ENCODE assay signal across 8 cellular contexts in the genomic region with DNA sequence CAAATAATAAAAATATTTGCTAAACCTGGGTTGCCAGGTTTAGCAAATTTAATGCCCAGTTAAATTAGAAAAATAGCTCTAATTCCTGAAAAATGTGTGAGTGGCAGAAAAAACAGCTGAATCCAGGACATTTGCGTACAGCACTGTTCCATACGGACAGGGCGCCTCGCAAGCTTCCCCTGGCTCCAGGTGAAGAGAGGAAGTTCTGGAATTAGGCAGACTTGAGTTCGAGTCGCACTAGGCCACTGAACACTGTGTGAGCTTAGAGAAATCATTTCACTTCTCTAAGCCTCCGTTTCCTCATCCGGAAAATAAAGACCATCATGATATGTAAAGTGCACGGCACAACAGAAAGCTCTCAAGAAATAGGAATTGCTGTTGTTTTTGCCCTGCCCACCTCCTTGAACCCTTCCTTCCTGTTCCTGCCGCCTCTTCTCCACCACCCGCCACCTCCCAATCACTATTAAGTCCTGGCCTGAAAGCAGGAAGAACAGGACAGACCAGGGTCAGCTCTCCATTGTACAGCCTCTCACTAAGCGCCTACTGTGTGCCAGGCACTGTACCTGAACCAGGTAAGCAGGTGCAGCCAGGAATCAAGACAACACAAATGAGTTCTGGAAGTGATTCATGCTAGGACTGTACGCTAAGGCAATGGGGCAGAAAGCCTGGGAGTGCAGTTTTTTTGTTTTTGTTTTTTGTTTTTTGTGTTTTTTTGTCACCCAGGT. TPM values are rescaled to one million over a fixed set of nuclear protein-coding genes. Genes with fewer than 3 reads are reported as not detected.
A peak's percentile ranks its signal among the peaks of the same experiment; 100 is the strongest.
DNase-seq lines count a peak whose midpoint lies in the region; ATAC-seq, FAIRE-seq and TF ChIP-seq lines count a peak whose summit lies in the region.

No MANE protein-coding gene starts in this region.

- H3K18ac ChIP-seq in trophoblast cell (ENCODE audit: low read length) = no peak overlapping the region

- H3K9me3 ChIP-seq in DND-41 (ENCODE audit: insufficient read depth, low read length, severe bottlenecking) (no peaks in the 10 kb centered on the region), trophoblast cell (ENCODE audit: insufficient read depth, low read depth, low read length) (peaks cover 1% of the 10 kb centered on the region)

- no peaks in the 10 kb centered on the region for H4K20me1 ChIP-seq in DND-41 (ENCODE audit: insufficient read depth, low read length)

- H3K27ac ChIP-seq in DND-41 (ENCODE audit: low read length) (peak overlapping the region; percentile 28; the same call in 1 of the 2 replicates), trophoblast cell (ENCODE audit: low read depth, low read length) (no peak overlapping the region)

- no peaks in the 10 kb centered on the region for H3K36me3 ChIP-seq in DND-41 (ENCODE audit: insufficient read depth, low read length)
- H3K36me3 ChIP-seq in trophoblast cell (ENCODE audit: control insufficient read depth in 1 of 2, insufficient read depth in 2 of 2, low read length in 2 of 2) = peaks cover 5 to 13% of the 10 kb centered on the region in 2 experiments

- H2BK120ac ChIP-seq in trophoblast cell (ENCODE audit: insufficient read depth, low read length, poor library complexity) = no peak overlapping the region

- no peak for FAIRE-seq in D721Med (lab: Jason Lieb, UNC)

- peak overlapping the region; percentile 66 to 92 for H3K4me3 ChIP-seq in DND-41 (ENCODE audit: low read depth in 1 of 2, low read length in 2 of 2)
- H3K4me3 ChIP-seq in epithelial cell of proximal tubule (ENCODE audit: low read depth, low read length) = peak overlapping the region; percentile 92
- H3K4me3 ChIP-seq in trophoblast cell (ENCODE audit: low read depth, low read length) = no peak overlapping the region

- H3K4ac ChIP-seq in trophoblast cell (ENCODE audit: low read depth, low read length) = no peak overlapping the region

- no peak overlapping the region for H3K14ac ChIP-seq in trophoblast cell (ENCODE audit: low read length)

- no peak overlapping the region for H4K12ac ChIP-seq in trophoblast cell (ENCODE audit: low read depth, low read length)

- no peak overlapping the region for H2AK5ac ChIP-seq in trophoblast cell (ENCODE audit: low read length)

- no peak overlapping the region for H3K23ac ChIP-seq in trophoblast cell (ENCODE audit: low read length)

- H3K9ac ChIP-seq in DND-41 (ENCODE audit: low read depth, low read length) = peak overlapping the region; percentile 68
- no peak overlapping the region for H3K9ac ChIP-seq in trophoblast cell (ENCODE audit: low read length)

- H2BK5ac ChIP-seq in trophoblast cell (ENCODE audit: low read depth, low read length, poor library complexity) = no peak overlapping the region

- TF ChIP-seq CTCF in DND-41 (IDR thresholded peaks at IDR 0.05; ENCODE audit: borderline replicate concordance, extremely low read depth, low read length, poor library complexity, severe bottlenecking) = no peak
- TF ChIP-seq CTCF in epithelial cell of proximal tubule (conservative IDR thresholded peaks at IDR 0.05; ENCODE audit: low read depth, low read length) = no peak
- no peak for TF ChIP-seq CTCF in D721Med (IDR thresholded peaks at IDR 0.05; ENCODE audit: insufficient read depth, missing control alignments)

- H3K79me2 ChIP-seq in DND-41 (ENCODE audit: insufficient read depth, low read length) = no peaks in the 10 kb centered on the region; the same call in 1 of the 2 replicates
- H3K79me2 ChIP-seq in trophoblast cell (ENCODE audit: control insufficient read depth, insufficient read depth, low read length, poor library complexity) = peaks cover 7% of the 10 kb centered on the region

- ATAC-seq in DND-41 (ENCODE audit: insufficient read depth, low read depth) = no peak
- ATAC-seq in GM21447 (IDR thresholded peaks at IDR 0.05; ENCODE audit: unreplicated experiment) = no peak

- H3K4me2 ChIP-seq in DND-41 (ENCODE audit: insufficient read depth, low read length) = peak overlapping the region; percentile 100
- peak overlapping the region; percentile 54 for H3K4me2 ChIP-seq in trophoblast cell (ENCODE audit: low read length)

- H2AFZ ChIP-seq in DND-41 (ENCODE audit: low read depth, low read length) = peak overlapping the region; percentile 99
- no peak overlapping the region for H2AFZ ChIP-seq in trophoblast cell (ENCODE audit: insufficient read depth, low read length, poor library complexity)

- DNase-seq in DND-41 (no peak), OCI-M1 (lab: John Stamatoyannopoulos, UW) (peak; percentile 35), epithelial cell of proximal tubule (ENCODE audit: low read depth) (no peak), trophoblast cell (peak in 1 of 2 donors; percentile 9), putamen (ENCODE audit: low spot score) (no peak), GF-D8 (lab: John Stamatoyannopoulos, UW) (no peak), D721Med (ENCODE audit: insufficient read length, low spot score) (no peak)

- no peaks in the 10 kb centered on the region for H3K27me3 ChIP-seq in DND-41 (ENCODE audit: insufficient read depth, low read length, poor library complexity)
- no peaks in the 10 kb centered on the region for H3K27me3 ChIP-seq in trophoblast cell (ENCODE audit: insufficient read depth, low read length)

- H4K8ac ChIP-seq in trophoblast cell (ENCODE audit: low read depth, low read length) = peak overlapping the region; percentile 78

- no CpG with 5 or more reads among the region's 13 CpGs for WGBS in trophoblast cell (ENCODE audit: extremely low coverage, insufficient coverage, insufficient read length)

- peaks cover 28% of the 10 kb centered on the region for H3K4me1 ChIP-seq in DND-41 (ENCODE audit: insufficient read depth, low read length)
- H3K4me1 ChIP-seq in trophoblast cell (ENCODE audit: control insufficient read depth in 1 of 2, insufficient read depth in 2 of 2, low read length in 2 of 2) = peaks cover 14 to 16% of the 10 kb centered on the region in 2 experiments

- no peak overlapping the region for H4K91ac ChIP-seq in trophoblast cell (ENCODE audit: low read depth, low read length)

- peaks cover 8% of the 10 kb centered on the region for H3K79me1 ChIP-seq in trophoblast cell (ENCODE audit: low read length)

- H2BK12ac ChIP-seq in trophoblast cell (ENCODE audit: low read length) = no peak overlapping the region

RNA-seq across cellular contexts. Expression of a gene that starts 0.8 kb away (rescaled TPM):
- total RNA-seq in epithelial cell of proximal tubule = 21.2 and 28.7 TPM in 2 replicates
- 7.2 and 7.5 TPM in 2 replicates for polyA plus RNA-seq in trophoblast cell (2013)

RNA-seq across cellular contexts. Expression of a gene that starts 36.1 kb away (rescaled TPM):
- total RNA-seq in epithelial cell of proximal tubule = 34.0 and 59.6 TPM in 2 replicates
- 5.1 and 5.4 TPM in 2 replicates for polyA plus RNA-seq in trophoblast cell (2013)
